Comparison of ENCODE assay signal across 8 cellular contexts in genomic region chr16:87382023-87382785, GRCh38. TPM values are rescaled to one million over a fixed set of nuclear protein-coding genes. Genes with fewer than 3 reads are reported as not detected.
DNase-seq lines count a peak whose midpoint lies in the region; ATAC-seq, FAIRE-seq and TF ChIP-seq lines count a peak whose summit lies in the region.

No MANE protein-coding gene starts in this region.

- H3K27me3 ChIP-seq in SK-N-SH (ENCODE audit: insufficient read depth) (no peaks in the 10 kb centered on the region), keratinocyte (ENCODE audit: control insufficient read depth, extremely low read depth, insufficient read depth, low read length) (no peaks in the 10 kb centered on the region), stomach (no peaks in the 10 kb centered on the region)

- no peak for TF ChIP-seq EP300 in SK-N-SH (IDR thresholded peaks at IDR 0.05; ENCODE audit: borderline replicate concordance in 1 of 2, low read depth in 1 of 2, low read length in 1 of 2)
- no peak for TF ChIP-seq EP300 in stomach (IDR thresholded peaks at IDR 0.05)

- POLR2A ChIA-PET in SK-N-SH (lab: Yijun Ruan, JAX) = no interaction called here

- H2AFZ ChIP-seq in SK-N-SH (ENCODE audit: low read depth) (peak overlapping the region; percentile 58; the same call in 1 of the 2 replicates), keratinocyte (ENCODE audit: control insufficient read depth, low read length) (no peak overlapping the region)

- no peak for TF ChIP-seq CTCF in SK-N-SH (IDR thresholded peaks at IDR 0.05)
- TF ChIP-seq CTCF in keratinocyte (optimal IDR thresholded peaks at IDR 0.05 in 1 of 3, IDR thresholded peaks at IDR 0.05 in 1 of 3, conservative IDR thresholded peaks at IDR 0.05 in 1 of 3; ENCODE audit: extremely low read depth in 1 of 3, insufficient read depth in 2 of 3, low read length in 3 of 3) = no peak
- no peak for TF ChIP-seq CTCF in stomach (IDR thresholded peaks at IDR 0.05)

- H4K20me1 ChIP-seq in SK-N-SH (ENCODE audit: insufficient read depth) (peaks cover 29% of the 10 kb centered on the region), keratinocyte (ENCODE audit: control insufficient read depth, extremely low read depth, insufficient read depth, low read length) (peaks cover 12% of the 10 kb centered on the region)

- WGBS in SK-N-SH (ENCODE audit: low lambda C conversion rate) = 24% methylated on average over 15 of the region's 17 CpGs
- WGBS in stomach, 5 donors = 16 to 26% (median 21%) methylated on average over 17 of the region's 17 CpGs

- FAIRE-seq in keratinocyte (lab: Jason Lieb, UNC) = no peak

- CTCF ChIA-PET in SK-N-SH (lab: Yijun Ruan, JAX) = interaction anchor here (0.9 to 4.4 kb wide), 7 partner anchors 10 to 65 kb away, joined by 3 to 36 read pairs (median 4); partner anchors contain the start of gene C16orf95

- ATAC-seq in SK-N-SH treated with all-trans-retinoic acid at 6 μM for 48 hours (no peak), GM21447 (IDR thresholded peaks at IDR 0.05; ENCODE audit: unreplicated experiment) (no peak)

- TF ChIP-seq POLR2A in stomach (IDR thresholded peaks at IDR 0.05) = no peak

- no peaks in the 10 kb centered on the region for H3K9me2 ChIP-seq in SK-N-SH

- H3K4me1 Mint-ChIP-seq in activated T-helper 2 cell treated with anti-CD3 and anti-CD28 coated beads, Interferon-gamma antibody, Interleukin-2, Interleukin-4, amounts not matched to agents 10 μg/mL and 5 μg/mL and 100 μg/mL, durations not matched to agents 14 hours and 24 hours and 36 hours (ENCODE audit: low read depth) = peaks cover 41% of the 10 kb centered on the region

- DNase-seq in SK-N-SH (no peak), keratinocyte (ENCODE audit: low read depth, low spot score) (no peak), stomach (no peak), islet precursor cell (no peak)
- no peak for DNase-seq in activated T-helper 2 cell treated with anti-CD3 and anti-CD28 coated beads, Interferon-gamma antibody, Interleukin-2, Interleukin-4, amounts not matched to agents 10 μg/mL and 5 μg/mL and 100 μg/mL, durations not matched to agents 14 hours and 24 hours and 36 hours (ENCODE audit: low spot score)
- DNase-seq in activated CD4-positive, alpha-beta T cell treated with anti-CD3 and anti-CD28 coated beads for 1 hour = no peak

- H3K36me3 ChIP-seq in SK-N-SH (replicated peaks in 1 of 2; ENCODE audit: control insufficient read depth in 1 of 2, insufficient read depth in 2 of 2, low read length in 1 of 2) (no peaks in the 10 kb centered on the region), keratinocyte (ENCODE audit: control insufficient read depth in 2 of 2, extremely low read depth in 1 of 2, insufficient read depth in 2 of 2, low read length in 2 of 2) (no peaks in the 10 kb centered on the region), stomach (no peaks in the 10 kb centered on the region)

- H3K4me1 ChIP-seq in SK-N-SH (ENCODE audit: control insufficient read depth in 1 of 2, insufficient read depth in 2 of 2, low read depth in 1 of 2, low read length in 1 of 2) (peaks cover 7 to 10% of the 10 kb centered on the region in 2 experiments; a peak in 3 of 4 replicates), keratinocyte (ENCODE audit: control insufficient read depth, extremely low read depth, insufficient read depth, low read length) (peaks cover 17% of the 10 kb centered on the region), stomach (peaks cover 37 to 67% (median 56%) of the 10 kb centered on the region in 4 donors)

- H3K4me3 ChIP-seq in SK-N-SH (ENCODE audit: low read depth in 2 of 2, low read length in 1 of 2) = peak overlapping the region; percentile 65 to 80
- H3K4me3 ChIP-seq in keratinocyte (ENCODE audit: control insufficient read depth in 2 of 3, extremely low read depth in 1 of 3, insufficient read depth in 2 of 3, low read depth in 1 of 3, low read length in 3 of 3) = peak overlapping the region; percentile 75 to 88 (median 84)
- H3K4me3 ChIP-seq in stomach = peak overlapping the region; percentile 63 to 97 (median 77)

- H3K9me3 ChIP-seq in SK-N-SH = no peaks in the 10 kb centered on the region
- no peaks in the 10 kb centered on the region for H3K9me3 ChIP-seq in keratinocyte (ENCODE audit: control insufficient read depth, low read depth, low read length)
- H3K9me3 ChIP-seq in stomach = no peaks in the 10 kb centered on the region

- H3K27me3 Mint-ChIP-seq in activated T-helper 2 cell treated with anti-CD3 and anti-CD28 coated beads, Interferon-gamma antibody, Interleukin-2, Interleukin-4, amounts not matched to agents 10 μg/mL and 5 μg/mL and 100 μg/mL, durations not matched to agents 14 hours and 24 hours and 36 hours (ENCODE audit: low read depth) = no peaks in the 10 kb centered on the region

- peaks cover 65% of the 10 kb centered on the region for H3K79me2 ChIP-seq in SK-N-SH (ENCODE audit: insufficient read depth)
- H3K79me2 ChIP-seq in keratinocyte (ENCODE audit: control insufficient read depth, insufficient read depth, low read length) = peaks cover 52% of the 10 kb centered on the region

- peak overlapping the region; percentile 87 for H3K4me3 Mint-ChIP-seq in activated T-helper 2 cell treated with anti-CD3 and anti-CD28 coated beads, Interferon-gamma antibody, Interleukin-2, Interleukin-4, amounts not matched to agents 10 μg/mL and 5 μg/mL and 100 μg/mL, durations not matched to agents 14 hours and 24 hours and 36 hours (ENCODE audit: low read depth)

- peak overlapping the region; percentile 93 for H3K4me2 ChIP-seq in SK-N-SH
- peak overlapping the region; percentile 84 for H3K4me2 ChIP-seq in keratinocyte (ENCODE audit: control insufficient read depth, extremely low read depth, insufficient read depth, low read depth, low read length)

- TF ChIP-seq RAD21 in SK-N-SH (IDR thresholded peaks at IDR 0.05; ENCODE audit: low read length) = no peak

- H3K9ac ChIP-seq in SK-N-SH (peak overlapping the region; percentile 67), keratinocyte (ENCODE audit: control insufficient read depth, extremely low read depth, insufficient read depth, low read length) (peak overlapping the region; percentile 84)

- intact Hi-C loops in activated T-helper 2 cell treated with anti-CD3 and anti-CD28 coated beads, Interferon-gamma antibody, Interleukin-2, Interleukin-4, amounts not matched to agents 10 μg/mL and 5 μg/mL and 100 μg/mL, durations not matched to agents 14 hours and 24 hours and 36 hours (cut with micrococcal nuclease) = loop anchor here (1.0 to 10.0 kb wide), 4 partner anchors 65 to 827 kb away; partner anchors contain the start of genes C16orf95 and MTHFSD
- intact Hi-C loops in stomach (cut with DNase I; ENCODE audit: low total_unique reads) = loop anchor here (5.0 kb wide), 1 partner anchor 60 kb away; no protein-coding TSS in a partner anchor

- no peaks in the 10 kb centered on the region for H3K9me3 Mint-ChIP-seq in activated T-helper 2 cell treated with anti-CD3 and anti-CD28 coated beads, Interferon-gamma antibody, Interleukin-2, Interleukin-4, amounts not matched to agents 10 μg/mL and 5 μg/mL and 100 μg/mL, durations not matched to agents 14 hours and 24 hours and 36 hours

- dilution Hi-C loops in keratinocyte (cut with MboI; ENCODE audit: extremely low pct_ligation_motif_present, low sequenced_read_pairs) = no loop called here

- peak overlapping the region; percentile 86 for H3K27ac Mint-ChIP-seq in activated T-helper 2 cell treated with anti-CD3 and anti-CD28 coated beads, Interferon-gamma antibody, Interleukin-2, Interleukin-4, amounts not matched to agents 10 μg/mL and 5 μg/mL and 100 μg/mL, durations not matched to agents 14 hours and 24 hours and 36 hours

- peaks cover 23% of the 10 kb centered on the region for H3K36me3 Mint-ChIP-seq in activated T-helper 2 cell treated with anti-CD3 and anti-CD28 coated beads, Interferon-gamma antibody, Interleukin-2, Interleukin-4, amounts not matched to agents 10 μg/mL and 5 μg/mL and 100 μg/mL, durations not matched to agents 14 hours and 24 hours and 36 hours (ENCODE audit: low read depth)

- peaks cover 2% of the 10 kb centered on the region for H3K9me1 ChIP-seq in keratinocyte (ENCODE audit: control insufficient read depth, extremely low read depth, insufficient read depth, low read length)

- H3F3A ChIP-seq in SK-N-SH (replicated peaks; ENCODE audit: insufficient read depth) = peaks cover 12% of the 10 kb centered on the region

- H3K27ac ChIP-seq in SK-N-SH (ENCODE audit: low read depth in 2 of 2, low read length in 1 of 2) = peak overlapping the region in 1 of 2 experiments; percentile 84; a peak in 2 of 4 replicates
- H3K27ac ChIP-seq in keratinocyte (ENCODE audit: control insufficient read depth, insufficient read depth, low read length) = peak overlapping the region; percentile 73
- peak overlapping the region; percentile 84 to 96 (median 94) for H3K27ac ChIP-seq in stomach

RNA-seq across cellular contexts. Expression of gene FBXO31, which starts 1.4 kb away (rescaled TPM):
- polyA plus RNA-seq in SK-N-SH (2012; rRNA removed) = 14.2 and 15.3 TPM in 2 replicates
- 4.5 and 8.4 TPM in 2 replicates for polyA plus RNA-seq in SK-N-SH (2012; cell fraction: cytosol; rRNA removed)
- polyA plus RNA-seq in SK-N-SH (2012; cell fraction: nucleus; rRNA removed) = 45.0 and 46.1 TPM in 2 replicates
- total RNA-seq in activated T-helper 2 cell treated with anti-CD3 and anti-CD28 coated beads, Interferon-gamma antibody, Interleukin-2, Interleukin-4, amounts not matched to agents 10 μg/mL and 5 μg/mL and 100 μg/mL, durations not matched to agents 14 hours and 24 hours and 36 hours = 33.6 and 40.1 TPM in 2 replicates
- 12.9 to 22.3 TPM (median 17.0 TPM) in 3 replicates for polyA plus RNA-seq in keratinocyte
- polyA plus RNA-seq in keratinocyte (2011; ENCODE audit: low read depth) = 20.8 TPM
- 8.0 and 13.7 TPM in 2 replicates for polyA plus RNA-seq in keratinocyte (2011; cell fraction: cytosol; rRNA removed)
- polyA plus RNA-seq in keratinocyte (2011; cell fraction: nucleus; rRNA removed) = 35.0 and 40.8 TPM in 2 replicates
- polyA plus RNA-seq in keratinocyte (2012; ENCODE audit: low replicate concordance) = 14.9 and 18.8 TPM in 2 replicates
- polyA minus RNA-seq in keratinocyte = 27.3 to 33.0 TPM (median 30.5 TPM) in 3 replicates
- 20.0 TPM for polyA minus RNA-seq in keratinocyte (2011; cell fraction: cytosol; rRNA and poly(A)+ RNA removed)
- 25.2 and 38.7 TPM in 2 replicates for polyA minus RNA-seq in keratinocyte (2011; cell fraction: nucleus; rRNA and poly(A)+ RNA removed)
- total RNA-seq in stomach = 1,000 to 10,000 TPM in 1 of 5 donors, 10 to 100 TPM in 4; 20.9 to 1,171 (median 41.5) TPM
- polyA plus RNA-seq in stomach = 10 to 100 TPM in 1 of 3 donors, 1 to 10 TPM in 2; 6.4 to 11.7 (median 8.2) TPM

RNA-seq across cellular contexts. Expression of gene MAP1LC3B, which starts 9.9 kb away (rescaled TPM):
- polyA plus RNA-seq in SK-N-SH (2012; rRNA removed) = 33.7 and 36.9 TPM in 2 replicates
- 59.8 and 68.6 TPM in 2 replicates for polyA plus RNA-seq in SK-N-SH (2012; cell fraction: cytosol; rRNA removed)
- polyA plus RNA-seq in SK-N-SH (2012; cell fraction: nucleus; rRNA removed) = 15.8 and 26.7 TPM in 2 replicates
- 40.6 and 43.6 TPM in 2 replicates for total RNA-seq in activated T-helper 2 cell treated with anti-CD3 and anti-CD28 coated beads, Interferon-gamma antibody, Interleukin-2, Interleukin-4, amounts not matched to agents 10 μg/mL and 5 μg/mL and 100 μg/mL, durations not matched to agents 14 hours and 24 hours and 36 hours
- polyA plus RNA-seq in keratinocyte = 43.6 to 50.3 TPM (median 46.3 TPM) in 3 replicates
- polyA plus RNA-seq in keratinocyte (2011; ENCODE audit: low read depth) = 218 TPM
- 61.5 and 109 TPM in 2 replicates for polyA plus RNA-seq in keratinocyte (2011; cell fraction: cytosol; rRNA removed)
- 39.9 and 43.2 TPM in 2 replicates for polyA plus RNA-seq in keratinocyte (2011; cell fraction: nucleus; rRNA removed)
- 71.2 and 175 TPM in 2 replicates for polyA plus RNA-seq in keratinocyte (2012; ENCODE audit: low replicate concordance)
- polyA minus RNA-seq in keratinocyte = 15.2 to 23.2 TPM (median 20.6 TPM) in 3 replicates
- 37.2 TPM for polyA minus RNA-seq in keratinocyte (2011; cell fraction: cytosol; rRNA and poly(A)+ RNA removed)
- 12.5 and 26.0 TPM in 2 replicates for polyA minus RNA-seq in keratinocyte (2011; cell fraction: nucleus; rRNA and poly(A)+ RNA removed)
- total RNA-seq in stomach = 100 to 1,000 TPM in 1 of 5 donors, 10 to 100 TPM in 4; 24.6 to 111 (median 50.1) TPM
- polyA plus RNA-seq in stomach = 10 to 100 TPM; 31.5 to 62.0 (median 50.1) TPM
